ENCODE assay signal across 1 cellular context in genomic region chr7:126657599-126658358, GRCh38.
TF ChIP-seq lines count a peak whose summit lies in the region.

No MANE protein-coding gene starts in this region.

TF ChIP-seq in GM12878, 131 proteins besides CTCF, POLR2A, EP300 and RAD21 (continued from another document and continues in another):
- TF ChIP-seq CUX1 (IDR thresholded peaks at IDR 0.05; ENCODE audit: insufficient replicate concordance, low read depth, low read length) (no peak), MTA2 (IDR thresholded peaks at IDR 0.05; ENCODE audit: low read depth) (peak; percentile 97), FOS (IDR thresholded peaks at IDR 0.05; ENCODE audit: borderline replicate concordance, extremely low read depth, insufficient read length) (no peak), JUNB (IDR thresholded peaks at IDR 0.05) (peak; percentile 39), ZBED1 (IDR thresholded peaks at IDR 0.05; ENCODE audit: borderline replicate concordance) (no peak), ATF7 (IDR thresholded peaks at IDR 0.05; ENCODE audit: low read depth) (peak; percentile 78), MTA3 (IDR thresholded peaks at IDR 0.05; ENCODE audit: borderline replicate concordance, low read length) (peak; percentile 29; the same call in 1 of the 2 replicates), MEF2A (IDR thresholded peaks at IDR 0.05; ENCODE audit: insufficient read depth, low read depth, low read length) (peak; percentile 79; the same call in 1 of the 2 replicates), SP1 (IDR thresholded peaks at IDR 0.05; ENCODE audit: low read depth, low read length) (peak; percentile 26), ZNF687 (IDR thresholded peaks at IDR 0.05) (peak; percentile 71), ATF2 (IDR thresholded peaks at IDR 0.05; ENCODE audit: low read length) (peak; percentile 28; the same call in 1 of the 2 replicates), NR2F1 (conservative IDR thresholded peaks at IDR 0.05) (no peak), CBFB (IDR thresholded peaks at IDR 0.05; ENCODE audit: low read depth) (no peak), DPF2 (IDR thresholded peaks at IDR 0.05) (0 out of 2 replicates have a peak, but pooled peaks have one; percentile 70), SMAD1 (IDR thresholded peaks at IDR 0.05; ENCODE audit: low read depth, partially characterized antibody) (no peak), CREB1 (IDR thresholded peaks at IDR 0.05; ENCODE audit: low read depth) (0 out of 2 replicates have a peak, but pooled peaks have one; percentile 13), CHD1 (IDR thresholded peaks at IDR 0.05; ENCODE audit: low read depth, low read length) (no peak), SRF (IDR thresholded peaks at IDR 0.05; ENCODE audit: low read depth in 2 of 2, low read length in 2 of 2) (no peak), ZNF24 (IDR thresholded peaks at IDR 0.05) (peak; percentile 59), CBX5 (IDR thresholded peaks at IDR 0.05; ENCODE audit: low read depth) (peak; percentile 81; the same call in 1 of the 2 replicates), NR2C2 (IDR thresholded peaks at IDR 0.05; ENCODE audit: borderline replicate concordance, control insufficient read depth, insufficient read length, low read depth) (no peak), CREM (IDR thresholded peaks at IDR 0.05; ENCODE audit: low read depth) (peak; percentile 36; the same call in 1 of the 2 replicates), ZNF592 (IDR thresholded peaks at IDR 0.05) (peak; percentile 25; the same call in 1 of the 2 replicates), TBL1XR1 (IDR thresholded peaks at IDR 0.05; ENCODE audit: low read depth, low read length) (peak; percentile 30), CBX3 (IDR thresholded peaks at IDR 0.05; ENCODE audit: borderline replicate concordance, low read depth) (no peak), RUNX3 (IDR thresholded peaks at IDR 0.05; ENCODE audit: low read length) (peak; percentile 79), NFIC (IDR thresholded peaks at IDR 0.05; ENCODE audit: low read depth, low read length) (peak; percentile 87), BCLAF1 (IDR thresholded peaks at IDR 0.05) (no peak), MLLT1 (IDR thresholded peaks at IDR 0.05) (no peak), RELA (IDR thresholded peaks at IDR 0.05; ENCODE audit: borderline replicate concordance, partially characterized antibody) (peak; percentile 94), PRDM15 (CRISPR knock-in tag; IDR thresholded peaks at IDR 0.05) (no peak), IKZF2 (IDR thresholded peaks at IDR 0.05) (peak; percentile 62 to 72; a peak in 3 of 4 replicates)
